Comparison of ENCODE assay signal across 12 cellular contexts in the genomic region with DNA sequence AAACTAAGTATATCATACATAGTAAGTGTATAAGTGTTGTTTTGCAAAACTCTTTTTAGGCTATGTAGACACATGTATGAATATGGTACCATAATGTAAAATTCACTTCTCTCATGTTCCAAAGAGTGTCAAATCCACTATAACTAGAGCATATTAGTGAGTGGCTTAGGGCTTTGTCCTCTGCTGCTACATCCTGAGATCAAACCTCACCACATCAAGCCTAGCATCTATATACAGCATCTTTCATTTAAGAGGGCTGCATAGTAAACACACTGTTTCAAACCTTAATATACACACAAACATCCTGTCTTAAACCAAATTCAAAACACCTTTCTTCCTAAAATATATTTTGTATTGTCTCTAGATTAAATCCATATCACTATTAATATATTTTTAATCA. TPM values are rescaled to one million over a fixed set of nuclear protein-coding genes. Genes with fewer than 3 reads are reported as not detected.
A peak's percentile ranks its signal among the peaks of the same experiment; 100 is the strongest.
DNase-seq lines count a peak whose midpoint lies in the region; ATAC-seq and TF ChIP-seq lines count a peak whose summit lies in the region.
"Had no signal": no experiment of that assay in that cellular context is flagged by ENCODE, and none has a peak within 500 bp of the region (broad histone marks: within the 10 kb centered on the region; RNA-seq: fewer than 3 reads in every experiment).

No MANE protein-coding gene starts in this region.

- intact Hi-C loops in right cardiac atrium (cut with DNase I) = no loop called here
- intact Hi-C loops in vagina (cut with DNase I) = no loop called here

- H3K4me3 ChIP-seq in right cardiac atrium (ENCODE audit: low read length) (peak overlapping the region; percentile 67), right atrium auricular region (peak overlapping the region in 1 of 2 donors; percentile 35), liver (ENCODE audit: low read depth in 1 of 3, low read length in 3 of 3) (peak overlapping the region in 2 of 3 donors; percentile 17 to 20), vagina (peak overlapping the region in 1 of 2 donors; percentile 32)
- H3K4me3 ChIP-seq: GM23248, ovary had no signal

- H3K27me3 ChIP-seq in right cardiac atrium (ENCODE audit: control insufficient read depth, insufficient read depth) (no peaks in the 10 kb centered on the region), right atrium auricular region (no peaks in the 10 kb centered on the region), liver (ENCODE audit: control insufficient read depth in 4 of 4, insufficient read depth in 4 of 4, low read length in 3 of 4) (no peaks in the 10 kb centered on the region), vagina (no peaks in the 10 kb centered on the region)
- H3K27me3 ChIP-seq: ovary had no signal

- H3K9me3 ChIP-seq in right cardiac atrium (ENCODE audit: control insufficient read depth, low read length) = no peaks in the 10 kb centered on the region
- no peaks in the 10 kb centered on the region for H3K9me3 ChIP-seq in right atrium auricular region
- no peaks in the 10 kb centered on the region for H3K9me3 ChIP-seq in liver (ENCODE audit: control insufficient read depth in 4 of 4, low read length in 3 of 4)
- H3K9me3 ChIP-seq in vagina = no peaks in the 10 kb centered on the region
- H3K9me3 ChIP-seq: ovary had no signal

- H3K4me3 Mint-ChIP-seq in activated CD8-positive, alpha-beta T cell treated with anti-CD3 and anti-CD28 coated beads, Interleukin-2, amount 10 ng/mL, durations not matched to agents 7 days and 5 days = peak overlapping the region; percentile 94

- CTCF ChIA-PET in activated CD8-positive, alpha-beta T cell treated with anti-CD3 and anti-CD28 coated beads, Interleukin-2, amount 10 ng/mL, durations not matched to agents 7 days and 5 days (lab: Charles Lee) = interaction anchor here (1.3 kb wide), 1 partner anchor 74 kb away, joined by 3 read pairs; no protein-coding TSS in a partner anchor

- H3K9ac ChIP-seq in liver (ENCODE audit: low read depth in 1 of 2, low read length in 2 of 2) = peak overlapping the region in 1 of 2 donors; percentile 80
- H3K9ac ChIP-seq: GM23248 had no signal

- no peak for TF ChIP-seq RAD21 in liver (IDR thresholded peaks at IDR 0.05)

- TF ChIP-seq POLR2A in vagina (IDR thresholded peaks at IDR 0.05) = no peak

- POLR2A ChIA-PET in activated CD8-positive, alpha-beta T cell treated with anti-CD3 and anti-CD28 coated beads, Interleukin-2, amount 10 ng/mL, durations not matched to agents 7 days and 5 days (lab: Charles Lee) = interaction anchor here (1.1 to 4.4 kb wide), 5 partner anchors 8 to 38 kb away, joined by 3 to 40 read pairs (median 4); a partner anchor contains a TSS

- no peaks in the 10 kb centered on the region for H3K9me3 Mint-ChIP-seq in activated CD8-positive, alpha-beta T cell treated with anti-CD3 and anti-CD28 coated beads, Interleukin-2, amount 10 ng/mL, durations not matched to agents 7 days and 5 days (ENCODE audit: insufficient read depth)

- H3K27ac Mint-ChIP-seq in activated CD8-positive, alpha-beta T cell treated with anti-CD3 and anti-CD28 coated beads, Interleukin-2, amount 10 ng/mL, durations not matched to agents 7 days and 5 days = peak overlapping the region; percentile 76

- H3K27me3 Mint-ChIP-seq in activated CD8-positive, alpha-beta T cell treated with anti-CD3 and anti-CD28 coated beads, Interleukin-2, amount 10 ng/mL, durations not matched to agents 7 days and 5 days (ENCODE audit: low read depth) = no peaks in the 10 kb centered on the region

- peaks cover 10% of the 10 kb centered on the region for H3K4me1 ChIP-seq in right cardiac atrium (ENCODE audit: control insufficient read depth, insufficient read depth, low read length)
- H3K4me1 ChIP-seq in right atrium auricular region = peaks cover 0 to 49% of the 10 kb centered on the region in 2 donors
- peaks cover 8 to 30% (median 17%) of the 10 kb centered on the region in 4 donors for H3K4me1 ChIP-seq in liver (ENCODE audit: control insufficient read depth in 4 of 4, insufficient read depth in 4 of 4, low read length in 3 of 4)
- peaks cover 87% of the 10 kb centered on the region for H3K4me1 ChIP-seq in vagina

- DNase-seq in right cardiac atrium (no peak), right atrium auricular region (ENCODE audit: low spot score) (no peak), vagina (ENCODE audit: extremely low spot score in 2 of 2) (no peak), LoVo (ENCODE audit: low spot score) (no peak), H4 (ENCODE audit: low spot score) (no peak)
- DNase-seq in activated CD8-positive, alpha-beta T cell treated with anti-CD3 and anti-CD28 coated beads, Interleukin-2, amount 10 ng/mL, durations not matched to agents 7 days and 5 days = peak; percentile 47
- DNase-seq: GM23248, NCI-H2081 treated with DMSO at 0.1 percent for 48 hours, ovary had no signal

- peaks cover 54% of the 10 kb centered on the region for H3K36me3 Mint-ChIP-seq in activated CD8-positive, alpha-beta T cell treated with anti-CD3 and anti-CD28 coated beads, Interleukin-2, amount 10 ng/mL, durations not matched to agents 7 days and 5 days (ENCODE audit: low read depth)

- H3K27ac ChIP-seq in right cardiac atrium (ENCODE audit: low read length) (no peak overlapping the region), right atrium auricular region (peak overlapping the region in 1 of 2 donors; percentile 71), liver (ENCODE audit: low read depth in 1 of 2, low read length in 2 of 2) (no peak overlapping the region), vagina (peak overlapping the region; percentile 77)
- H3K27ac ChIP-seq: C4-2B, GM23248 had no signal

- H3K36me3 ChIP-seq in right atrium auricular region (no peaks in the 10 kb centered on the region), liver (ENCODE audit: control insufficient read depth in 4 of 4, insufficient read depth in 3 of 4, low read depth in 1 of 4, low read length in 3 of 4) (peaks cover 0 to 1% (median 0%) of the 10 kb centered on the region in 4 donors), vagina (no peaks in the 10 kb centered on the region)
- H3K36me3 ChIP-seq: ovary had no signal

- H3K4me1 Mint-ChIP-seq in activated CD8-positive, alpha-beta T cell treated with anti-CD3 and anti-CD28 coated beads, Interleukin-2, amount 10 ng/mL, durations not matched to agents 7 days and 5 days (ENCODE audit: low read depth) = peaks cover 59% of the 10 kb centered on the region

- TF ChIP-seq CTCF in right atrium auricular region (IDR thresholded peaks at IDR 0.05) (no peak), liver (IDR thresholded peaks at IDR 0.05; ENCODE audit: low read depth, low read length, missing input control) (no peak), vagina (IDR thresholded peaks at IDR 0.05) (no peak)

- ATAC-seq in right cardiac atrium (peak in 1 of 2 donors; percentile 17), HG03135 (IDR thresholded peaks at IDR 0.05; ENCODE audit: unreplicated experiment) (no peak)
- peak; percentile 64 for ATAC-seq in activated CD8-positive, alpha-beta T cell treated with anti-CD3 and anti-CD28 coated beads, Interleukin-2, amount 10 ng/mL, durations not matched to agents 7 days and 5 days

TF ChIP-seq in liver, 16 proteins besides CTCF, POLR2A, EP300 and RAD21 (continues in another document):
- TF ChIP-seq JUND (IDR thresholded peaks at IDR 0.05) (no peak), RXRA (IDR thresholded peaks at IDR 0.05) (no peak), HNF4G (IDR thresholded peaks at IDR 0.05) (no peak), FOXA1 (IDR thresholded peaks at IDR 0.05) (no peak), TAF1 (conservative IDR thresholded peaks at IDR 0.05) (no peak), EGR1 (IDR thresholded peaks at IDR 0.05; ENCODE audit: low read depth in 2 of 2) (no peak), GABPA (IDR thresholded peaks at IDR 0.05 in 1 of 2, conservative IDR thresholded peaks at IDR 0.05 in 1 of 2) (no peak), YY1 (IDR thresholded peaks at IDR 0.05) (no peak), HNF4A (conservative IDR thresholded peaks at IDR 0.05) (no peak), NR2F2 (IDR thresholded peaks at IDR 0.05) (no peak), FOXA2 (IDR thresholded peaks at IDR 0.05) (no peak)
- TF ChIP-seq, protein P1, sequence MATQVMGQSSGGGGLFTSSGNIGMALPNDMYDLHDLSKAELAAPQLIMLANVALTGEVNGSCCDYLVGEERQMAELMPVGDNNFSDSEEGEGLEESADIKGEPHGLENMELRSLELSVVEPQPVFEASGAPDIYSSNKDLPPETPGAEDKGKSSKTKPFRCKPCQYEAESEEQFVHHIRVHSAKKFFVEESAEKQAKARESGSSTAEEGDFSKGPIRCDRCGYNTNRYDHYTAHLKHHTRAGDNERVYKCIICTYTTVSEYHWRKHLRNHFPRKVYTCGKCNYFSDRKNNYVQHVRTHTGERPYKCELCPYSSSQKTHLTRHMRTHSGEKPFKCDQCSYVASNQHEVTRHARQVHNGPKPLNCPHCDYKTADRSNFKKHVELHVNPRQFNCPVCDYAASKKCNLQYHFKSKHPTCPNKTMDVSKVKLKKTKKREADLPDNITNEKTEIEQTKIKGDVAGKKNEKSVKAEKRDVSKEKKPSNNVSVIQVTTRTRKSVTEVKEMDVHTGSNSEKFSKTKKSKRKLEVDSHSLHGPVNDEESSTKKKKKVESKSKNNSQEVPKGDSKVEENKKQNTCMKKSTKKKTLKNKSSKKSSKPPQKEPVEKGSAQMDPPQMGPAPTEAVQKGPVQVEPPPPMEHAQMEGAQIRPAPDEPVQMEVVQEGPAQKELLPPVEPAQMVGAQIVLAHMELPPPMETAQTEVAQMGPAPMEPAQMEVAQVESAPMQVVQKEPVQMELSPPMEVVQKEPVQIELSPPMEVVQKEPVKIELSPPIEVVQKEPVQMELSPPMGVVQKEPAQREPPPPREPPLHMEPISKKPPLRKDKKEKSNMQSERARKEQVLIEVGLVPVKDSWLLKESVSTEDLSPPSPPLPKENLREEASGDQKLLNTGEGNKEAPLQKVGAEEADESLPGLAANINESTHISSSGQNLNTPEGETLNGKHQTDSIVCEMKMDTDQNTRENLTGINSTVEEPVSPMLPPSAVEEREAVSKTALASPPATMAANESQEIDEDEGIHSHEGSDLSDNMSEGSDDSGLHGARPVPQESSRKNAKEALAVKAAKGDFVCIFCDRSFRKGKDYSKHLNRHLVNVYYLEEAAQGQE (IDR thresholded peaks at IDR 0.05) = no peak

RNA-seq across cellular contexts. Expression of a gene that starts 38.6 kb away (rescaled TPM):
- total RNA-seq in right cardiac atrium = 10 to 100 TPM; 41.3 to 57.1 (median 45.6) TPM
- 16.6 TPM for polyA plus RNA-seq in right cardiac atrium
- total RNA-seq in right atrium auricular region = 10 to 100 TPM; 39.1 to 54.2 TPM
- 100 to 1,000 TPM; 106 to 107 TPM for total RNA-seq in activated CD8-positive, alpha-beta T cell treated with anti-CD3 and anti-CD28 coated beads, Interleukin-2, amount 10 ng/mL, durations not matched to agents 7 days and 5 days
- 10 to 100 TPM; 36.3 to 57.2 TPM for total RNA-seq in liver
- polyA plus RNA-seq in liver = 10 to 100 TPM; 15.3 to 16.6 TPM
- total RNA-seq in vagina = 101 TPM
- 17.3 and 18.1 TPM in 2 replicates for total RNA-seq in H4 (2014; rRNA removed; shearing (Covaris generic))
